Comparison of ENCODE assay signal across 1 cellular context in the genomic region with DNA sequence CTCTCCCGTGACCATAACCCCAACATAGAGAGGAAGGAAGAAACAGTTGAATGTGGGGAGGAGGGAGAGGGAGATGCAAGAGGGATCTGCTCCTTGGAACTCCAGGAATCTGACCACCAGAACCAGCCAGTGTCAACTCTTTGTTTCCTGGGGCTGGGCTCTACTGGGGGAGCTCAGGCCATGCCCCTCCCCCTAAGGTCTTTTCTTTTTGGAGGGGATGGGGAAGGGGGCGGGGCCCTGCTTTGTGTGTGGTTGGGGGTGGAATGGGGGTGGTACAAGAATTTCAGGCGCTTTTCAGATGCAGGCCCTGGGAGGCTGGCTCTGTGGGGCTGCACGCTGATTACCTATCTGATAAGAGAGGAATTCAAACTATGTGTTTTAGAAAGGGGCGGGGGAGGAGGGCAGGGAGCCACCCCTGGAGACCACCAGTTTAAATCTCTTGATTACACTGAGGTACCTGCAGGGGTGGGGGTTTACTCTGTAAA.
TF ChIP-seq lines count a peak whose summit lies in the region.

No MANE protein-coding gene starts in this region.

TF ChIP-seq in K562, 482 proteins besides CTCF, POLR2A, EP300 and RAD21:
- 0 out of 2 replicates have a peak, but pooled peaks have one; percentile 21 for TF ChIP-seq TEAD2 (tag; IDR thresholded peaks at IDR 0.05)
- no peak for TF ChIP-seq ZBTB26 (CRISPR knock-in tag; IDR thresholded peaks at IDR 0.05)
- 0 out of 2 replicates have a peak, but pooled peaks have one; percentile 43 for TF ChIP-seq TEAD4 (IDR thresholded peaks at IDR 0.05; ENCODE audit: low read length)
- no peak for TF ChIP-seq TEAD4 (CRISPR knock-in tag; IDR thresholded peaks at IDR 0.05; ENCODE audit: borderline replicate concordance)
- 0 out of 4 replicates have a peak, but pooled peaks of 1 of the 2 experiments have one; percentile 55 for TF ChIP-seq TEAD1 (CRISPR knock-in tag; IDR thresholded peaks at IDR 0.05)
